Comparison of ENCODE assay signal across 28 cellular contexts in genomic region chr3:882526-882925, GRCh38.
DNase-seq lines count a peak whose midpoint lies in the region; ATAC-seq, FAIRE-seq and TF ChIP-seq lines count a peak whose summit lies in the region.
"Had no signal": no experiment of that assay in that cellular context is flagged by ENCODE, and none has a peak within 500 bp of the region (broad histone marks: within the 10 kb centered on the region; RNA-seq: fewer than 3 reads in every experiment).

No MANE protein-coding gene starts in this region.

- H3K9me2 ChIP-seq in OCI-LY1 (ENCODE audit: low read depth, low read length) = no peaks in the 10 kb centered on the region

- no peak overlapping the region for H2BK120ac ChIP-seq in mesenchymal stem cell (ENCODE audit: low read depth, low read length)

- no peaks in the 10 kb centered on the region for H3K4me1 ChIP-seq in OCI-LY1 (ENCODE audit: insufficient read depth, low read length, severe bottlenecking)
- H3K4me1 ChIP-seq in keratinocyte (ENCODE audit: control insufficient read depth, extremely low read depth, insufficient read depth, low read length) = peaks cover 5% of the 10 kb centered on the region
- H3K4me1 ChIP-seq in mesenchymal stem cell (ENCODE audit: control insufficient read depth, insufficient read depth, low read depth, low read length) = no peaks in the 10 kb centered on the region
- H3K4me1 ChIP-seq: parathyroid adenoma, right lobe of liver, upper lobe of left lung had no signal

- DNase-seq in epithelial cell of esophagus (ENCODE audit: low read depth) (peak; percentile 49), keratinocyte (ENCODE audit: low read depth, low spot score) (peak; percentile 15), mesenchymal stem cell (no peak)
- DNase-seq: activated CD4-positive, alpha-beta T cell treated with anti-CD3 and anti-CD28 coated beads, Interleukin-2, amount 10 ng/mL, durations not matched to agents 24 days and 14 days; activated naive CD4-positive, alpha-beta T cell; activated T-cell treated with anti-CD3 and anti-CD28 coated beads, Interleukin-2, amount 50 U/mL, for 72 hours; cortex of kidney; effector memory CD8-positive, alpha-beta T cell; NCI-H1048; NCI-H1694 treated with DMSO at 0.1 percent for 48 hours; NCI-H2171; NCI-H524 treated with DMSO at 0.1 percent for 48 hours; NK-92 treated with Interleukin-12 subunit alpha and Interleukin-12 subunit beta, amount 100 ng/mL, for 24 hours; right lobe of liver; SHP77 treated with DMSO at 0.1 percent for 48 hours; stimulated activated CD4-positive, alpha-beta T cell treated with anti-CD3 and anti-CD28 coated beads, Interleukin-4, amount 100 ng/mL, for 24 hours; T1000; upper lobe of left lung; WERI-Rb-1 had no signal

- TF ChIP-seq CTCF in OCI-LY1 (IDR thresholded peaks at IDR 0.05; ENCODE audit: low read length) (no peak), epithelial cell of esophagus (IDR thresholded peaks at IDR 0.05; ENCODE audit: insufficient read depth, low read depth, low read length, missing control alignments) (no peak), keratinocyte (optimal IDR thresholded peaks at IDR 0.05 in 1 of 3, IDR thresholded peaks at IDR 0.05 in 1 of 3, conservative IDR thresholded peaks at IDR 0.05 in 1 of 3; ENCODE audit: extremely low read depth in 1 of 3, insufficient read depth in 2 of 3, low read length in 3 of 3) (no peak)

- H3K27ac ChIP-seq in OCI-LY1 (ENCODE audit: low read depth, low read length, poor library complexity, severe bottlenecking) (no peak overlapping the region), keratinocyte (ENCODE audit: control insufficient read depth, insufficient read depth, low read length) (peak overlapping the region; percentile 47), mesenchymal stem cell (ENCODE audit: low read length, poor library complexity, severe bottlenecking) (no peak overlapping the region)
- H3K27ac ChIP-seq: cardiac muscle cell, parathyroid adenoma, right lobe of liver, upper lobe of left lung, WERI-Rb-1 had no signal

- H3K4ac ChIP-seq in mesenchymal stem cell (ENCODE audit: low read depth in 1 of 2, low read length in 2 of 2) = no peak overlapping the region

- H2BK15ac ChIP-seq in mesenchymal stem cell (ENCODE audit: low read depth, poor library complexity, severe bottlenecking) = no peak overlapping the region

- H3K14ac ChIP-seq in mesenchymal stem cell (ENCODE audit: low read length in 2 of 2) = no peak overlapping the region

- no peak overlapping the region for H2BK12ac ChIP-seq in mesenchymal stem cell (ENCODE audit: low read length in 2 of 2)

- no peak overlapping the region for H3K23ac ChIP-seq in mesenchymal stem cell (ENCODE audit: low read length in 2 of 2)

- H4K8ac ChIP-seq in mesenchymal stem cell (ENCODE audit: low read length) = no peak overlapping the region

- H2BK5ac ChIP-seq in mesenchymal stem cell (ENCODE audit: low read depth, low read length, poor library complexity, severe bottlenecking) = no peak overlapping the region

- ATAC-seq in GM18868 (IDR thresholded peaks at IDR 0.05; ENCODE audit: unreplicated experiment) = no peak
- ATAC-seq in HG03439 (IDR thresholded peaks at IDR 0.05; ENCODE audit: unreplicated experiment) = no peak
- ATAC-seq in HG02981 (IDR thresholded peaks at IDR 0.05; ENCODE audit: unreplicated experiment) = no peak
- ATAC-seq: activated T-cell treated with anti-CD3 and anti-CD28 coated beads, Interleukin-2, amount 50 U/mL, for 72 hours; effector memory CD8-positive, alpha-beta T cell; right lobe of liver; stimulated activated effector memory CD8-positive, alpha-beta T cell treated with anti-CD3 and anti-CD28 coated beads, Interleukin-12 subunit alpha, Interleukin-12 subunit beta, amount 100 ng/mL, for 72 hours had no signal

- H4K20me1 ChIP-seq in OCI-LY1 (ENCODE audit: insufficient read depth, low read length) (no peaks in the 10 kb centered on the region), keratinocyte (ENCODE audit: control insufficient read depth, extremely low read depth, insufficient read depth, low read length) (no peaks in the 10 kb centered on the region)

- H3K4me2 ChIP-seq in OCI-LY1 (ENCODE audit: low read length) (no peak overlapping the region), keratinocyte (ENCODE audit: control insufficient read depth, extremely low read depth, insufficient read depth, low read depth, low read length) (peak overlapping the region; percentile 17), mesenchymal stem cell (ENCODE audit: low read length, poor library complexity, severe bottlenecking) (no peak overlapping the region)

- no peaks in the 10 kb centered on the region for H3F3A ChIP-seq in OCI-LY1 (ENCODE audit: insufficient read depth, low read length)

- H4K91ac ChIP-seq in mesenchymal stem cell (ENCODE audit: low read length) = no peak overlapping the region

- FAIRE-seq in keratinocyte (lab: Jason Lieb, UNC) = peak; percentile 43
- FAIRE-seq: GM12892, H54 had no signal

- no peaks in the 10 kb centered on the region for H3K36me3 ChIP-seq in OCI-LY1 (ENCODE audit: insufficient read depth, low read length)
- H3K36me3 ChIP-seq in keratinocyte (ENCODE audit: control insufficient read depth in 2 of 2, extremely low read depth in 1 of 2, insufficient read depth in 2 of 2, low read length in 2 of 2) = no peaks in the 10 kb centered on the region
- no peaks in the 10 kb centered on the region for H3K36me3 ChIP-seq in mesenchymal stem cell (ENCODE audit: control insufficient read depth in 1 of 2, insufficient read depth in 2 of 2, low read depth in 1 of 2, low read length in 2 of 2)
- H3K36me3 ChIP-seq: cardiac muscle cell, right lobe of liver, upper lobe of left lung, WERI-Rb-1 had no signal

- H3K9me3 ChIP-seq in OCI-LY1 (ENCODE audit: low read length) (no peaks in the 10 kb centered on the region), keratinocyte (ENCODE audit: control insufficient read depth, low read depth, low read length) (no peaks in the 10 kb centered on the region), mesenchymal stem cell (ENCODE audit: control insufficient read depth, low read length) (peaks cover 2% of the 10 kb centered on the region)
- H3K9me3 ChIP-seq: right lobe of liver, upper lobe of left lung had no signal

- H2AFZ ChIP-seq in OCI-LY1 (ENCODE audit: low read length) (0 out of 2 replicates have a peak overlapping the region, but pooled peaks have one; percentile 19), keratinocyte (ENCODE audit: control insufficient read depth, low read length) (peak overlapping the region; percentile 50), mesenchymal stem cell (ENCODE audit: low read depth, low read length) (no peak overlapping the region)
- H2AFZ ChIP-seq: parathyroid adenoma had no signal

- WGBS in mesenchymal stem cell = 72% methylated on average over 2 of the region's 3 CpGs

- H3K4me3 ChIP-seq in OCI-LY1 (ENCODE audit: low read depth, low read length, poor library complexity, severe bottlenecking) = no peak overlapping the region
- no peak overlapping the region for H3K4me3 ChIP-seq in epithelial cell of esophagus (ENCODE audit: low read length)
- H3K4me3 ChIP-seq in keratinocyte (ENCODE audit: control insufficient read depth in 2 of 3, extremely low read depth in 1 of 3, insufficient read depth in 2 of 3, low read depth in 1 of 3, low read length in 3 of 3) = no peak overlapping the region
- no peak overlapping the region for H3K4me3 ChIP-seq in mesenchymal stem cell (ENCODE audit: insufficient read depth in 1 of 2, low read depth in 1 of 2, low read length in 2 of 2)
- H3K4me3 ChIP-seq: cardiac muscle cell, right lobe of liver, upper lobe of left lung had no signal

- H3K79me1 ChIP-seq in mesenchymal stem cell (replicated peaks; ENCODE audit: low read length, poor library complexity, severe bottlenecking) = no peaks in the 10 kb centered on the region

- H3K79me2 ChIP-seq in OCI-LY1 (ENCODE audit: insufficient read depth, low read length) (no peaks in the 10 kb centered on the region), keratinocyte (ENCODE audit: control insufficient read depth, insufficient read depth, low read length) (no peaks in the 10 kb centered on the region)
- H3K79me2 ChIP-seq: parathyroid adenoma had no signal

- H3K9ac ChIP-seq in OCI-LY1 (ENCODE audit: low read length) (no peak overlapping the region), keratinocyte (ENCODE audit: control insufficient read depth, extremely low read depth, insufficient read depth, low read length) (no peak overlapping the region), mesenchymal stem cell (ENCODE audit: low read length) (no peak overlapping the region)
- H3K9ac ChIP-seq: parathyroid adenoma had no signal

- dilution Hi-C loops in keratinocyte (cut with MboI; ENCODE audit: extremely low pct_ligation_motif_present, low sequenced_read_pairs) = no loop called here

- H3K18ac ChIP-seq in mesenchymal stem cell (ENCODE audit: low read depth in 1 of 2, low read length in 2 of 2) = no peak overlapping the region

- H2AK5ac ChIP-seq in mesenchymal stem cell (ENCODE audit: low read length, severe bottlenecking) = no peak overlapping the region

- no peaks in the 10 kb centered on the region for H3K27me3 ChIP-seq in OCI-LY1 (ENCODE audit: insufficient read depth, low read length)
- no peaks in the 10 kb centered on the region for H3K27me3 ChIP-seq in keratinocyte (ENCODE audit: control insufficient read depth, extremely low read depth, insufficient read depth, low read length)
- no peaks in the 10 kb centered on the region for H3K27me3 ChIP-seq in mesenchymal stem cell (ENCODE audit: control insufficient read depth in 1 of 2, insufficient read depth in 1 of 2, low read length in 2 of 2)
- H3K27me3 ChIP-seq: cardiac muscle cell, right lobe of liver, upper lobe of left lung had no signal

- no peaks in the 10 kb centered on the region for H3K9me1 ChIP-seq in keratinocyte (ENCODE audit: control insufficient read depth, extremely low read depth, insufficient read depth, low read length)
